ENCODE assay signal across 10 cellular contexts in the genomic region with DNA sequence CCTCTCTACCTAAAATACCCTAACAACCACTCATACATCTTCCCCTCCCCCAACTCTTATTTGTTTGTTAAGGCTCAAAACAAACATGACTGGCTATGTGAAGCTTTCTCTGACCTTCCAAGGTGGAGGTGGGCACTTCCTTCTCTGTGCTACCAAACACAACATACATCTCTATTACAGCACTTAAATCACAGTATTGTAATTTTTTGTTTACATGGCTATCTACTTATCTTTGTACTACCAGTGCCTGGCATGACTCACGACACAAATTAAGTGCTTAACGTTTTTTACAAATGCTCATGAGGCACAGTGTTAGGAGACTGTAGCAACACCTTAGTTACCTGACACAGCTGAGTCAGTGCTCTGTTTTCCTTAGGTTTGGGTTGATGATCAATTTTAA. TPM values are rescaled to one million over a fixed set of nuclear protein-coding genes. Genes with fewer than 3 reads are reported as not detected.
DNase-seq lines count a peak whose midpoint lies in the region; ATAC-seq, FAIRE-seq and TF ChIP-seq lines count a peak whose summit lies in the region.
"Had no signal": no experiment of that assay in that cellular context is flagged by ENCODE, and none has a peak within 500 bp of the region (broad histone marks: within the 10 kb centered on the region; RNA-seq: fewer than 3 reads in every experiment).

No MANE protein-coding gene starts in this region.

- peak; percentile 60 for ATAC-seq in Panc1
- no peak for ATAC-seq in GM19328 (IDR thresholded peaks at IDR 0.05; ENCODE audit: unreplicated experiment)
- ATAC-seq in HG03571 (IDR thresholded peaks at IDR 0.05; ENCODE audit: unreplicated experiment), result no peak
- ATAC-seq: activated T-cell treated with anti-CD3 and anti-CD28 coated beads, Interleukin-2, amount 50 U/mL, for 4 hours had no signal

- TF ChIP-seq CTCF in Panc1 (IDR thresholded peaks at IDR 0.05) (no peak), uterus (IDR thresholded peaks at IDR 0.05) (no peak)

- TF ChIP-seq POLR2A in uterus (IDR thresholded peaks at IDR 0.05), result no peak

- H3K36me3 ChIP-seq in Panc1 (ENCODE audit: control insufficient read depth, insufficient read depth, low read length) (no peaks in the 10 kb centered on the region), uterus (no peaks in the 10 kb centered on the region)

- intact Hi-C loops in Panc1 (cut with micrococcal nuclease; ENCODE audit: unreplicated experiment), result no loop called here
- intact Hi-C loops in uterus (cut with DNase I; ENCODE audit: low total_unique reads), result no loop called here

- H3K4me1 ChIP-seq in Panc1 (ENCODE audit: control insufficient read depth, insufficient read depth, low read length) (peaks cover 11% of the 10 kb centered on the region; the same call in 1 of the 2 replicates), uterus (no peaks in the 10 kb centered on the region)

- DNase-seq in COR-L47 (lab: John Stamatoyannopoulos, UW) (peak; percentile 56), HT-29 (ENCODE audit: low spot score) (peak; percentile 59), Panc1 (ENCODE audit: low read depth, low spot score) (no peak), activated gamma-delta T cell (lab: John Stamatoyannopoulos, UW) (no peak), uterus (no peak)
- DNase-seq: activated T-cell treated with anti-CD3 and anti-CD28 coated beads, Interleukin-2, amount 50 U/mL, for 4 hours; NCI-H526 had no signal

- POLR2A ChIA-PET in Panc1 (lab: Charles Lee), result no interaction called here

- in situ Hi-C loops in Panc1 (cut with HindIII; ENCODE audit: low pct_unique_long_range_greater_than_20kb, low sequenced_read_pairs), result no loop called here

- CTCF ChIA-PET in Panc1 (lab: Charles Lee), result no interaction called here

- peak; percentile 97 for FAIRE-seq in islet of Langerhans (lab: Jason Lieb, UNC)

- H3K4me3 ChIP-seq in Panc1 (ENCODE audit: low read depth in 2 of 2, low read length in 2 of 2), result no peak overlapping the region
- H3K4me3 ChIP-seq in uterus, result no peak overlapping the region

- H3K27ac ChIP-seq in Panc1 (ENCODE audit: low read length) (no peak overlapping the region), uterus (no peak overlapping the region)

- no TSS peak for BruUV-seq in Panc1 (replicated peaks; lab: Mats Ljungman, UMichigan)

- H3K27me3 ChIP-seq in Panc1 (ENCODE audit: control insufficient read depth, insufficient read depth, low read length) (no peaks in the 10 kb centered on the region), uterus (no peaks in the 10 kb centered on the region)

- H3K9me3 ChIP-seq in Panc1 (ENCODE audit: control insufficient read depth, insufficient read depth, low read depth, low read length) (no peaks in the 10 kb centered on the region), uterus (no peaks in the 10 kb centered on the region)

RNA-seq across cellular contexts. Expression of a gene that starts 18.6 kb away (rescaled TPM):
- total RNA-seq in HT-29 (2014; rRNA removed; shearing (Covaris generic)), result 5.7 and 7.9 TPM in 2 replicates
- total RNA-seq in Panc1 (2021; ENCODE audit: unreplicated experiment) (19.6 TPM), uterus (10 to 100 TPM in 3 of 4 donors, 1 to 10 TPM in 1; 2.8 to 34.1 (median 20.8) TPM)
- polyA plus RNA-seq in Panc1 (2012; ENCODE audit: insufficient read length), result 7.0 TPM

Comparison
In these comparisons a context has a peak if more than half of its experiments do, and no peak if none do; other contexts are left out.
1. DNase-seq: peak in COR-L47 (single experiment) and HT-29 (single experiment); none in Panc1 (single experiment), activated gamma-delta T cell (single experiment) and uterus (0 of 2).